29 cellular contexts compared by ENCODE assay signal in the genomic region with DNA sequence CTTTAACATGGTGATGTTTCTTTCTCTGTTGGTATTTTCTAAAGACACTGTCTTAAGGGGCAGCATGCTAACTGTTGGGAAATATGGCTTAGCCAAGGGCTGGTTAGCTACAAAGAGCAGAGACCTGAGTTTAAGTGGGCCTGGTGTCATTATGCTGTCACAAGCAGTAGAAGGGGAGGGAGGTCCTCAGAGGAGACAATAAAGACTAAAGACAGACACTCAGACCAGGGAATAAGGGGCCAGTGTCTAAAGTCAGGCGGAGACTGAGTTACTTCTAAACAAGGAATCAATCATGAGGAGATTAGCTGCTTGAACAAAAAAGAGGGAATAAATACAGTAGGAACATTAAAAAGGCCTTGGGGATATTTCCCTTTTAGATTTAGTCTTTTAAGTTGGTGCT.
A peak's percentile ranks its signal among the peaks of the same experiment; 100 is the strongest.
DNase-seq lines count a peak whose midpoint lies in the region; ATAC-seq and TF ChIP-seq lines count a peak whose summit lies in the region.
"Had no signal": no experiment of that assay in that cellular context is flagged by ENCODE, and none has a peak within 500 bp of the region (broad histone marks: within the 10 kb centered on the region; RNA-seq: fewer than 3 reads in every experiment).

No MANE protein-coding gene starts in this region.

- WGBS in HUES64, result 83% methylated on average over 1 of the region's 1 CpG
- 89 to 94% methylated on average over 1 of the region's 1 CpG for WGBS in endodermal cell (ENCODE audit: insufficient coverage in 1 of 2, insufficient read length in 1 of 2), 2 experiments

- no peaks in the 10 kb centered on the region for H3K27me3 ChIP-seq in HUES64 (ENCODE audit: insufficient read depth, low read length)
- no peaks in the 10 kb centered on the region for H3K27me3 ChIP-seq in endodermal cell (ENCODE audit: control insufficient read depth, insufficient read depth, low read length, poor library complexity, severe bottlenecking)
- H3K27me3 ChIP-seq: BE2C, SJCRH30 had no signal

- H3K27ac Mint-ChIP-seq in endodermal cell, result no peak overlapping the region
- peak overlapping the region; percentile 40 for H3K27ac Mint-ChIP-seq in nephron progenitor cell
- H3K27ac Mint-ChIP-seq: CD14-positive monocyte; CD8-positive, alpha-beta memory T cell had no signal

- H3K27ac ChIP-seq in HUES64 (ENCODE audit: low read depth, low read length), result peak overlapping the region; percentile 25; the same call in 1 of the 2 replicates
- peak overlapping the region; percentile 16 for H3K27ac ChIP-seq in endodermal cell (ENCODE audit: low read depth, low read length)
- H3K27ac ChIP-seq: GM23248, HL-60, SJCRH30 had no signal

- H3K9ac ChIP-seq in HUES64 (ENCODE audit: low read depth, low read length) (no peak overlapping the region), endodermal cell (ENCODE audit: extremely low read depth, low read length, poor library complexity, severe bottlenecking) (no peak overlapping the region)
- H3K9ac ChIP-seq: GM23248 had no signal

- H3K9me3 Mint-ChIP-seq in endodermal cell (no peaks in the 10 kb centered on the region), nephron progenitor cell (no peaks in the 10 kb centered on the region)
- H3K9me3 Mint-ChIP-seq: CD8-positive, alpha-beta memory T cell had no signal

- H3K36me3 ChIP-seq in HUES64 (ENCODE audit: insufficient read depth, low read length) (no peaks in the 10 kb centered on the region), endodermal cell (ENCODE audit: control insufficient read depth, insufficient read depth, low read length) (no peaks in the 10 kb centered on the region)
- H3K36me3 ChIP-seq: BE2C, SJCRH30 had no signal

- no peaks in the 10 kb centered on the region for H3K9me3 ChIP-seq in HUES64 (ENCODE audit: insufficient read depth, low read depth, low read length)
- H3K9me3 ChIP-seq in endodermal cell (ENCODE audit: control insufficient read depth, low read length), result no peaks in the 10 kb centered on the region
- H3K9me3 ChIP-seq: BE2C, SJCRH30 had no signal

- H3K36me3 Mint-ChIP-seq in endodermal cell (ENCODE audit: low read depth) (no peaks in the 10 kb centered on the region), nephron progenitor cell (ENCODE audit: low read depth) (no peaks in the 10 kb centered on the region)
- H3K36me3 Mint-ChIP-seq: CD14-positive monocyte; CD8-positive, alpha-beta memory T cell had no signal

- H3K27me3 Mint-ChIP-seq in endodermal cell (ENCODE audit: insufficient read depth), result no peaks in the 10 kb centered on the region
- peaks cover 2% of the 10 kb centered on the region for H3K27me3 Mint-ChIP-seq in nephron progenitor cell (ENCODE audit: low read depth, poor library complexity)

- H3K4me1 Mint-ChIP-seq in endodermal cell, result no peaks in the 10 kb centered on the region
- H3K4me1 Mint-ChIP-seq in nephron progenitor cell, result peaks cover 10% of the 10 kb centered on the region
- H3K4me1 Mint-ChIP-seq: CD14-positive monocyte; CD8-positive, alpha-beta memory T cell had no signal

- ATAC-seq in HG03342 (IDR thresholded peaks at IDR 0.05; ENCODE audit: unreplicated experiment), result no peak
- ATAC-seq: HepG2, PC-3 had no signal

- H3K4me3 Mint-ChIP-seq in endodermal cell (no peak overlapping the region), nephron progenitor cell (no peak overlapping the region)
- H3K4me3 Mint-ChIP-seq: CD14-positive monocyte; CD8-positive, alpha-beta memory T cell had no signal

- H3K4me1 ChIP-seq in HUES64 (ENCODE audit: insufficient read depth, low read length) (peaks cover 15% of the 10 kb centered on the region; the same call in 1 of the 2 replicates), endodermal cell (ENCODE audit: control insufficient read depth, insufficient read depth, low read length) (no peaks in the 10 kb centered on the region)
- H3K4me1 ChIP-seq: BE2C, SJCRH30 had no signal

- DNase-seq in COLO829 (ENCODE audit: low spot score) (peak; percentile 18), endodermal cell (no peak), nephron progenitor cell (no peak), T1000 (lab: John Stamatoyannopoulos, UW) (no peak), SHP77 (lab: John Stamatoyannopoulos, UW) (no peak)
- DNase-seq in activated CD4-positive, alpha-beta T cell treated with anti-CD3 and anti-CD28 coated beads, Interleukin-2, amount 50 U/mL, for 4 hours, result no peak
- DNase-seq: 8988T; ACHN; BE2C; Calu3; CD8-positive, alpha-beta memory T cell; DMS153; GM23248; HCEC 1CT; Karpas-422; NCI-H1092; NCI-H1417 treated with DMSO at 0.1 percent for 48 hours; NCI-H187; NCI-H2081 treated with DMSO at 0.1 percent for 48 hours; NCI-H2171 treated with DMSO at 0.1 percent for 48 hours; NCI-H345; NCI-H510A treated with DMSO at 0.1 percent for 48 hours; PC-3; SJCRH30 had no signal

- no peak for TF ChIP-seq CTCF in endodermal cell (conservative IDR thresholded peaks at IDR 0.05)
- no peak for TF ChIP-seq CTCF in nephron progenitor cell (IDR thresholded peaks at IDR 0.05)

- no peak overlapping the region for H3K4me3 ChIP-seq in HUES64 (ENCODE audit: low read length)
- no peak overlapping the region for H3K4me3 ChIP-seq in endodermal cell (ENCODE audit: low read length)
- H3K4me3 ChIP-seq: GM23248, SJCRH30 had no signal
